1 cellular context compared by ENCODE assay signal in the genomic region with DNA sequence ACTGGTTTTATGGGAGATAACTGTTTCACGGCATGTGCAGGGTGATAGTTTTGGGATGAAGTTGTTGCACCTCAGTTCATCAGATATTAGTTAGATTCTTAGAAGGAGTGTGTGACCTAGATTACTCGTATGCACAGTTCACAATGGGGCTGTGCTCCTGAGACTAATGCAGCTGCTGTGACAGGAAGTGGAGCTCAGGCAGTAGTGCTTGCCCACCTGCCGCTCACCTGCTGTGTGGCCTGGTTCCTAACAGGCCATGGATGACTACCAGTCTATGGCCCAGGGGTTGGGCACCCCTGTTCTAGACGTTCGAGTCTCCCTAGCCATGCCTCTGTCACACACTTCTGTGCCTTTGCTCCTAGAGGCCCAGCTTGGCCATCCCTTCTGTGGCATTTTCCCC.
TF ChIP-seq lines count a peak whose summit lies in the region.

No MANE protein-coding gene starts in this region.

TF ChIP-seq in WTC11, 78 proteins besides CTCF, POLR2A, EP300 and RAD21 (continued from another document):
- no peak for TF ChIP-seq SMAD4 (CRISPR knock-in tag; IDR thresholded peaks at IDR 0.05)
- no peak for TF ChIP-seq ZNF671 (CRISPR knock-in tag; IDR thresholded peaks at IDR 0.05)
- TF ChIP-seq, protein P1, sequence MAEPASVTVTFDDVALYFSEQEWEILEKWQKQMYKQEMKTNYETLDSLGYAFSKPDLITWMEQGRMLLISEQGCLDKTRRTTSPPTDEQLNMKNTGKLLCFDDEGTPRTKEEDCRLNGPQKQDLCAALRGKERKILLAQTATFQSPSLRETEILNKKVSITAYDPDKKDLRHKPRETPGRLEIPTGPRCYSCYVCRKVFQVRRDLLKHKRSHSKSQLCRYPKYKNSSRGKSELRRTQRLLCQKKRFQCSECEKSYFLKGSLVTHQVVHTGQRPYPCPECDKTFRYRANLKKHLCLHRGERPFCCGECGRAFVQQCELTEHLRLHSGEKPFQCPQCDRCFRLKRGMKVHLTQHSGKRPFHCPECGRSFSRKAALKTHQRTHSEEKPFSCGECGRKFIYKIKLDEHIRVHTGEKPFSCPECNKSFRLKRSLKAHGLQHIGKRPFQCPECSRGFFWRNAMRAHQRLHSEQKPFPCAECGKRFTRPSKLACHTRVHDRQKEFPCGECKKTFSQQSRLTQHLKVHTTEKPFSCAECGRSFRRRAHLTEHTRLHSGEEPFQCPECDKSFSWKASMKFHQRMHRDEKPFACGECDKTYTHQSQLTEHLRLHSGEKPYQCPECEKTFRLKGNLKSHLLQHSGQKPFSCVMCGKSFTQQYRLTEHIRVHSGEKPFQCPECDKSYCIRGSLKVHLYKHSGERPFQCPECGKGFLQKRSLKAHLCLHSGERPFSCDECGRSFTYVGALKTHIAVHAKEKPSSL (CRISPR knock-in tag; conservative IDR thresholded peaks at IDR 0.05), result no peak
- TF ChIP-seq, protein P2, sequence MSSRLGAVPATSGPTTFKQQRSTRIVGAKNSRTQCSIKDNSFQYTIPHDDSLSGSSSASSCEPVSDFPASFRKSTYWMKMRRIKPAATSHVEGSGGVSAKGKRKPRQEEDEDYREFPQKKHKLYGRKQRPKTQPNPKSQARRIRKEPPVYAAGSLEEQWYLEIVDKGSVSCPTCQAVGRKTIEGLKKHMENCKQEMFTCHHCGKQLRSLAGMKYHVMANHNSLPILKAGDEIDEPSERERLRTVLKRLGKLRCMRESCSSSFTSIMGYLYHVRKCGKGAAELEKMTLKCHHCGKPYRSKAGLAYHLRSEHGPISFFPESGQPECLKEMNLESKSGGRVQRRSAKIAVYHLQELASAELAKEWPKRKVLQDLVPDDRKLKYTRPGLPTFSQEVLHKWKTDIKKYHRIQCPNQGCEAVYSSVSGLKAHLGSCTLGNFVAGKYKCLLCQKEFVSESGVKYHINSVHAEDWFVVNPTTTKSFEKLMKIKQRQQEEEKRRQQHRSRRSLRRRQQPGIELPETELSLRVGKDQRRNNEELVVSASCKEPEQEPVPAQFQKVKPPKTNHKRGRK (CRISPR knock-in tag; IDR thresholded peaks at IDR 0.05; ENCODE audit: borderline replicate concordance), result no peak
- no peak for TF ChIP-seq EMX1 (CRISPR knock-in tag; IDR thresholded peaks at IDR 0.05)
- TF ChIP-seq, protein P3, sequence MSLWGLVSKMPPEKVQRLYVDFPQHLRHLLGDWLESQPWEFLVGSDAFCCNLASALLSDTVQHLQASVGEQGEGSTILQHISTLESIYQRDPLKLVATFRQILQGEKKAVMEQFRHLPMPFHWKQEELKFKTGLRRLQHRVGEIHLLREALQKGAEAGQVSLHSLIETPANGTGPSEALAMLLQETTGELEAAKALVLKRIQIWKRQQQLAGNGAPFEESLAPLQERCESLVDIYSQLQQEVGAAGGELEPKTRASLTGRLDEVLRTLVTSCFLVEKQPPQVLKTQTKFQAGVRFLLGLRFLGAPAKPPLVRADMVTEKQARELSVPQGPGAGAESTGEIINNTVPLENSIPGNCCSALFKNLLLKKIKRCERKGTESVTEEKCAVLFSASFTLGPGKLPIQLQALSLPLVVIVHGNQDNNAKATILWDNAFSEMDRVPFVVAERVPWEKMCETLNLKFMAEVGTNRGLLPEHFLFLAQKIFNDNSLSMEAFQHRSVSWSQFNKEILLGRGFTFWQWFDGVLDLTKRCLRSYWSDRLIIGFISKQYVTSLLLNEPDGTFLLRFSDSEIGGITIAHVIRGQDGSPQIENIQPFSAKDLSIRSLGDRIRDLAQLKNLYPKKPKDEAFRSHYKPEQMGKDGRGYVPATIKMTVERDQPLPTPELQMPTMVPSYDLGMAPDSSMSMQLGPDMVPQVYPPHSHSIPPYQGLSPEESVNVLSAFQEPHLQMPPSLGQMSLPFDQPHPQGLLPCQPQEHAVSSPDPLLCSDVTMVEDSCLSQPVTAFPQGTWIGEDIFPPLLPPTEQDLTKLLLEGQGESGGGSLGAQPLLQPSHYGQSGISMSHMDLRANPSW (CRISPR knock-in tag; conservative IDR thresholded peaks at IDR 0.05; ENCODE audit: low read depth), result no peak
- TF ChIP-seq ATF1 (CRISPR knock-in tag; IDR thresholded peaks at IDR 0.05), result no peak
- TF ChIP-seq HMGA2 (CRISPR knock-in tag; IDR thresholded peaks at IDR 0.05), result no peak
- TF ChIP-seq, protein P4, sequence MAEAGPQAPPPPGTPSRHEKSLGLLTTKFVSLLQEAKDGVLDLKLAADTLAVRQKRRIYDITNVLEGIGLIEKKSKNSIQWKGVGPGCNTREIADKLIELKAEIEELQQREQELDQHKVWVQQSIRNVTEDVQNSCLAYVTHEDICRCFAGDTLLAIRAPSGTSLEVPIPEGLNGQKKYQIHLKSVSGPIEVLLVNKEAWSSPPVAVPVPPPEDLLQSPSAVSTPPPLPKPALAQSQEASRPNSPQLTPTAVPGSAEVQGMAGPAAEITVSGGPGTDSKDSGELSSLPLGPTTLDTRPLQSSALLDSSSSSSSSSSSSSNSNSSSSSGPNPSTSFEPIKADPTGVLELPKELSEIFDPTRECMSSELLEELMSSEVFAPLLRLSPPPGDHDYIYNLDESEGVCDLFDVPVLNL (CRISPR knock-in tag; IDR thresholded peaks at IDR 0.05; ENCODE audit: borderline replicate concordance, low read depth), result no peak
- no peak for TF ChIP-seq ELF4 (CRISPR knock-in tag; IDR thresholded peaks at IDR 0.05; ENCODE audit: low read depth)
